2 cellular contexts compared by ENCODE assay signal in the genomic region with DNA sequence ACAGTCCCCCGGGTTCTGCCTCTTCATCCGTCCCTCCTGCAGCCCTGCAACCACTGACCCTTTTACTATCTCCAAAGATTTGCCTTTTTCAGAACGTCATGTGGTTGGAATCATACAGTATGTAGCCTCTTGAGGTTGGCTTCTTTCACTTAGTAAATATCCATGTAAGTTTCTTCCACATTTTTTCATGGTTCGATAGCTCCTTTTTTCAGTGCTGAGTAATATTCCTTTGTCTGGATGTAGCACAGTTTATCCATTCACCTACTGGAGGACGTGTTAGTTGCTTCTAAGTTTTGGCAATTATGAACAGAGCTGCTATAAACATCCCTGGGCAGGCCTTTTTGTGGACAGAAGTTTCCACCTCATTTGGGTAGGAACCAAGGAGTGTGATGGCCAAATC.
TF ChIP-seq lines count a peak whose summit lies in the region.

No MANE protein-coding gene starts in this region.

TF ChIP-seq in HEK293, 187 proteins besides CTCF, POLR2A, EP300 and RAD21:
- TF ChIP-seq, protein P1, sequence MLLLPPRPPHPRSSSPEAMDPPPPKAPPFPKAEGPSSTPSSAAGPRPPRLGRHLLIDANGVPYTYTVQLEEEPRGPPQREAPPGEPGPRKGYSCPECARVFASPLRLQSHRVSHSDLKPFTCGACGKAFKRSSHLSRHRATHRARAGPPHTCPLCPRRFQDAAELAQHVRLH (tag by site-specific recombination; IDR thresholded peaks at IDR 0.05): peak; percentile 26; the same call in 1 of the 2 replicates
- TF ChIP-seq ZNF423 (tag by site-specific recombination; IDR thresholded peaks at IDR 0.05) (no peak), ZNF221 (tag by site-specific recombination; IDR thresholded peaks at IDR 0.05; ENCODE audit: borderline replicate concordance) (no peak), ZNF146 (tag by site-specific recombination; IDR thresholded peaks at IDR 0.05) (peak; percentile 95), YY1 (tag by site-specific recombination; IDR thresholded peaks at IDR 0.05) (no peak), ZNF510 (tag by site-specific recombination; IDR thresholded peaks at IDR 0.05; ENCODE audit: insufficient replicate concordance) (no peak)

TF ChIP-seq in H1, 55 proteins besides CTCF, POLR2A, EP300 and RAD21:
- TF ChIP-seq KDM1A (IDR thresholded peaks at IDR 0.05; ENCODE audit: borderline replicate concordance, low read length): peak; percentile 70; the same call in 1 of the 2 replicates
- TF ChIP-seq, protein P2, sequence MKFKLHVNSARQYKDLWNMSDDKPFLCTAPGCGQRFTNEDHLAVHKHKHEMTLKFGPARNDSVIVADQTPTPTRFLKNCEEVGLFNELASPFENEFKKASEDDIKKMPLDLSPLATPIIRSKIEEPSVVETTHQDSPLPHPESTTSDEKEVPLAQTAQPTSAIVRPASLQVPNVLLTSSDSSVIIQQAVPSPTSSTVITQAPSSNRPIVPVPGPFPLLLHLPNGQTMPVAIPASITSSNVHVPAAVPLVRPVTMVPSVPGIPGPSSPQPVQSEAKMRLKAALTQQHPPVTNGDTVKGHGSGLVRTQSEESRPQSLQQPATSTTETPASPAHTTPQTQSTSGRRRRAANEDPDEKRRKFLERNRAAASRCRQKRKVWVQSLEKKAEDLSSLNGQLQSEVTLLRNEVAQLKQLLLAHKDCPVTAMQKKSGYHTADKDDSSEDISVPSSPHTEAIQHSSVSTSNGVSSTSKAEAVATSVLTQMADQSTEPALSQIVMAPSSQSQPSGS (IDR thresholded peaks at IDR 0.05; ENCODE audit: low read length): no peak
